Comparison of ENCODE assay signal across 9 cellular contexts in genomic region chr9:68844623-68845612, GRCh38.
DNase-seq lines count a peak whose midpoint lies in the region; ATAC-seq and TF ChIP-seq lines count a peak whose summit lies in the region.
"Had no signal": no experiment of that assay in that cellular context is flagged by ENCODE, and none has a peak within 500 bp of the region (broad histone marks: within the 10 kb centered on the region; RNA-seq: fewer than 3 reads in every experiment).

No MANE protein-coding gene starts in this region.

- no peaks in the 10 kb centered on the region for H3K27me3 Mint-ChIP-seq in CD4-positive, CD25-positive, alpha-beta regulatory T cell
- H3K27me3 Mint-ChIP-seq in T-helper 2 cell treated with Interferon-gamma antibody and Interleukin-4, amounts not matched to agents 5 μg/mL and 100 μg/mL, for 36 hours (ENCODE audit: low read depth): no peaks in the 10 kb centered on the region

- no peaks in the 10 kb centered on the region for H3K36me3 ChIP-seq in CD4-positive, CD25-positive, alpha-beta regulatory T cell (ENCODE audit: control insufficient read depth, insufficient read depth, low read length)
- H3K36me3 ChIP-seq in SJCRH30 (no peaks in the 10 kb centered on the region), esophagus muscularis mucosa (no peaks in the 10 kb centered on the region)
- H3K36me3 ChIP-seq: SJSA1 had no signal

- H3K27me3 ChIP-seq in CD4-positive, CD25-positive, alpha-beta regulatory T cell (ENCODE audit: control insufficient read depth, insufficient read depth, low read length): peaks cover 2% of the 10 kb centered on the region
- no peaks in the 10 kb centered on the region for H3K27me3 ChIP-seq in SJCRH30
- no peaks in the 10 kb centered on the region for H3K27me3 ChIP-seq in esophagus muscularis mucosa
- H3K27me3 ChIP-seq: SJSA1 had no signal

- peak overlapping the region in 1 of 4 donors; percentile 21 for H3K4me3 Mint-ChIP-seq in CD4-positive, CD25-positive, alpha-beta regulatory T cell
- no peak overlapping the region for H3K4me3 Mint-ChIP-seq in T-helper 2 cell treated with Interferon-gamma antibody and Interleukin-4, amounts not matched to agents 5 μg/mL and 100 μg/mL, for 36 hours

- peak; percentile 26 to 37 (median 34) for TF ChIP-seq CTCF in esophagus muscularis mucosa (IDR thresholded peaks at IDR 0.05)
- no peak for TF ChIP-seq CTCF in omental fat pad (IDR thresholded peaks at IDR 0.05)

- TF ChIP-seq POLR2A in esophagus muscularis mucosa (IDR thresholded peaks at IDR 0.05; ENCODE audit: low read depth): no peak

- no peaks in the 10 kb centered on the region for H3K4me1 ChIP-seq in CD4-positive, CD25-positive, alpha-beta regulatory T cell (ENCODE audit: control insufficient read depth, insufficient read depth, low read length, poor library complexity, severe bottlenecking)
- H3K4me1 ChIP-seq in SJCRH30: no peaks in the 10 kb centered on the region
- H3K4me1 ChIP-seq in esophagus muscularis mucosa: no peaks in the 10 kb centered on the region
- H3K4me1 ChIP-seq: SJSA1 had no signal

- DNase-seq in CD4-positive, CD25-positive, alpha-beta regulatory T cell: peak in 2 of 3 donors; percentile 1 to 53
- DNase-seq in SJCRH30: peak; percentile 24 to 68
- no peak for DNase-seq in esophagus muscularis mucosa (ENCODE audit: extremely low spot score)
- peak; percentile 44 for DNase-seq in omental fat pad (ENCODE audit: low spot score)
- no peak for DNase-seq in T-helper 2 cell treated with Interferon-gamma antibody and Interleukin-4, amounts not matched to agents 5 μg/mL and 100 μg/mL, for 36 hours (ENCODE audit: low spot score)
- no peak for DNase-seq in T-helper 9 cell

- 71% methylated on average over 13 of the region's 13 CpGs for WGBS in esophagus muscularis mucosa

- H3K4me3 ChIP-seq in CD4-positive, CD25-positive, alpha-beta regulatory T cell (ENCODE audit: low read depth, low read length): no peak overlapping the region
- H3K4me3 ChIP-seq in SJCRH30: no peak overlapping the region
- no peak overlapping the region for H3K4me3 ChIP-seq in esophagus muscularis mucosa
- H3K4me3 ChIP-seq: SJSA1 had no signal

- intact Hi-C loops in esophagus muscularis mucosa (cut with DNase I): no loop called here

- no peak overlapping the region for H3K27ac Mint-ChIP-seq in CD4-positive, CD25-positive, alpha-beta regulatory T cell
- no peak overlapping the region for H3K27ac Mint-ChIP-seq in T-helper 2 cell treated with Interferon-gamma antibody and Interleukin-4, amounts not matched to agents 5 μg/mL and 100 μg/mL, for 36 hours

- H3K4me1 Mint-ChIP-seq in CD4-positive, CD25-positive, alpha-beta regulatory T cell: peaks cover 0 to 3% (median under 1%) of the 10 kb centered on the region in 4 donors
- H3K4me1 Mint-ChIP-seq in T-helper 2 cell treated with Interferon-gamma antibody and Interleukin-4, amounts not matched to agents 5 μg/mL and 100 μg/mL, for 36 hours (ENCODE audit: low read depth): peaks cover 2% of the 10 kb centered on the region

- ATAC-seq in CD4-positive, CD25-positive, alpha-beta regulatory T cell (ENCODE audit: low read depth in 2 of 2): no peak
- peak; percentile 54 for ATAC-seq in GM18873 (IDR thresholded peaks at IDR 0.05; ENCODE audit: low FRiP score, unreplicated experiment)
- peak; percentile 68 for ATAC-seq in HG03432 (IDR thresholded peaks at IDR 0.05; ENCODE audit: unreplicated experiment)
- ATAC-seq in omental fat pad (ENCODE audit: low FRiP score): no peak

- no peaks in the 10 kb centered on the region for H3K36me3 Mint-ChIP-seq in CD4-positive, CD25-positive, alpha-beta regulatory T cell
- H3K36me3 Mint-ChIP-seq in T-helper 2 cell treated with Interferon-gamma antibody and Interleukin-4, amounts not matched to agents 5 μg/mL and 100 μg/mL, for 36 hours (ENCODE audit: low read depth): no peaks in the 10 kb centered on the region

- no peak for TF ChIP-seq EP300 in esophagus muscularis mucosa (IDR thresholded peaks at IDR 0.05)

- no peaks in the 10 kb centered on the region for H3K9me3 Mint-ChIP-seq in CD4-positive, CD25-positive, alpha-beta regulatory T cell
- peaks cover 5% of the 10 kb centered on the region for H3K9me3 Mint-ChIP-seq in T-helper 2 cell treated with Interferon-gamma antibody and Interleukin-4, amounts not matched to agents 5 μg/mL and 100 μg/mL, for 36 hours

- H3K27ac ChIP-seq in CD4-positive, CD25-positive, alpha-beta regulatory T cell (ENCODE audit: insufficient read depth, low read length, poor library complexity, severe bottlenecking): no peak overlapping the region
- H3K27ac ChIP-seq in SJCRH30 (no peak overlapping the region), esophagus muscularis mucosa (replicated peaks in 1 of 4) (no peak overlapping the region)
- H3K27ac ChIP-seq: SJSA1 had no signal

- no peaks in the 10 kb centered on the region for H3K9me3 ChIP-seq in CD4-positive, CD25-positive, alpha-beta regulatory T cell (ENCODE audit: control insufficient read depth in 2 of 2, low read length in 2 of 2)
- H3K9me3 ChIP-seq in SJCRH30 (replicated peaks) (no peaks in the 10 kb centered on the region), esophagus muscularis mucosa (no peaks in the 10 kb centered on the region)
- H3K9me3 ChIP-seq: SJSA1 had no signal

Comparison
In these comparisons a context has a peak if more than half of its experiments do, and no peak if none do; other contexts are left out.
1. ATAC-seq: peak in GM18873 (single experiment) and HG03432 (single experiment); none in CD4-positive, CD25-positive, alpha-beta regulatory T cell (0 of 2) and omental fat pad (single experiment).
2. DNase-seq: peak in CD4-positive, CD25-positive, alpha-beta regulatory T cell (2 of 3), SJCRH30 (2 of 2) and omental fat pad (single experiment); none in esophagus muscularis mucosa (single experiment), T-helper 2 cell treated with Interferon-gamma antibody and Interleukin-4, amounts not matched to agents 5 μg/mL and 100 μg/mL, for 36 hours (single experiment) and T-helper 9 cell (single experiment).
3. CTCF ChIP-seq: peak in esophagus muscularis mucosa (3 of 3); none in omental fat pad (0 of 3).